ENCODE assay signal across 19 cellular contexts in the genomic region with DNA sequence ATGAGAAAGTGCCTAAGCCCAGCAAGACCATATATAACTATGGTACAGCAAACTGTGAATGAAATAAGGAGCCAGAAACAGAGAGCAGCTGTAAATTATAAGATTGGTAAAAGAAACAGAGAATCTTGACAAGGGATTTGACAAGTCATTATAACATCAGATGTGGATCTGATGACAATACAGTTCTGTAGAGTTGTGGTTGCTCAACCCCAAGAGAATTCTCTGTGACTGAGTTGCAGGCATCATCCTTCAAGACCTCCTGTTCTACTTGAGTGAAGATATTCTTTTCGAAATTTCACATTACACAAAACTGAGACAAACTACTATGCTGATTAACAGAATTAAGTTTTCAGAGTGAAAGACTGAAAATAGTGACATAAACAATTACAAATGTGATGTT.
DNase-seq lines count a peak whose midpoint lies in the region; ATAC-seq, FAIRE-seq and TF ChIP-seq lines count a peak whose summit lies in the region.
"Had no signal": no experiment of that assay in that cellular context is flagged by ENCODE, and none has a peak within 500 bp of the region (broad histone marks: within the 10 kb centered on the region; RNA-seq: fewer than 3 reads in every experiment).

No MANE protein-coding gene starts in this region.

- no peaks in the 10 kb centered on the region for H4K20me1 ChIP-seq in GM12878 (ENCODE audit: control insufficient read depth, insufficient read depth)
- no peaks in the 10 kb centered on the region for H4K20me1 ChIP-seq in GM23248 (ENCODE audit: insufficient read depth)

- H3K27ac Mint-ChIP-seq in activated CD8-positive, alpha-beta T cell treated with anti-CD3 and anti-CD28 coated beads for 36 hours, result no peak overlapping the region

- H3K27ac ChIP-seq in GM12878 (ENCODE audit: control insufficient read depth, insufficient read depth) (no peak overlapping the region), GM23248 (no peak overlapping the region), WERI-Rb-1 (no peak overlapping the region)
- H3K27ac ChIP-seq: pancreas, upper lobe of right lung had no signal

- H3K27me3 ChIP-seq in GM12878 (replicated peaks in 1 of 2; ENCODE audit: control insufficient read depth in 2 of 2, insufficient read depth in 2 of 2, low read length in 1 of 2) (no peaks in the 10 kb centered on the region), GM23248 (replicated peaks; ENCODE audit: insufficient read depth) (no peaks in the 10 kb centered on the region), WERI-Rb-1 (ENCODE audit: insufficient read depth, low read depth, severe bottlenecking) (no peaks in the 10 kb centered on the region)
- H3K27me3 ChIP-seq: pancreas, upper lobe of right lung had no signal

- H3K4me1 ChIP-seq in GM12878 (ENCODE audit: control insufficient read depth, insufficient read depth, low read length) (no peaks in the 10 kb centered on the region), GM23248 (ENCODE audit: insufficient read depth) (peaks cover 11% of the 10 kb centered on the region)
- H3K4me1 ChIP-seq: HAP-1, pancreas, upper lobe of right lung had no signal

- POLR2A ChIA-PET in GM12878 (lab: Charles Lee), result no interaction called here
- POLR2A ChIA-PET in activated CD8-positive, alpha-beta T cell treated with anti-CD3 and anti-CD28 coated beads for 36 hours (lab: Charles Lee), result no interaction called here

- RAD21 ChIA-PET in GM12878 (lab: Charles Lee; ENCODE audit: unreplicated experiment), result no interaction called here

- TF ChIP-seq RAD21 in GM12878 (IDR thresholded peaks at IDR 0.05; ENCODE audit: insufficient read depth, low read depth, low read length), result no peak

- TF ChIP-seq POLR2A in GM12878 (IDR thresholded peaks at IDR 0.05; ENCODE audit: low read depth, low read length), result no peak

- H3K4me2 ChIP-seq in GM12878 (ENCODE audit: control insufficient read depth, insufficient read depth) (no peak overlapping the region), GM23248 (ENCODE audit: unreplicated experiment) (no peak overlapping the region)

- H3K9me2 ChIP-seq in GM23248 (ENCODE audit: insufficient read depth), result no peaks in the 10 kb centered on the region

- no peaks in the 10 kb centered on the region for H3K9me3 ChIP-seq in GM12878 (replicated peaks; ENCODE audit: control insufficient read depth, insufficient read depth, low read length)
- H3K9me3 ChIP-seq in GM23248 (ENCODE audit: low read depth), result no peaks in the 10 kb centered on the region
- no peaks in the 10 kb centered on the region for H3K9me3 ChIP-seq in WERI-Rb-1 (ENCODE audit: severe bottlenecking)
- H3K9me3 ChIP-seq: HAP-1, pancreas, upper lobe of right lung had no signal

- intact Hi-C loops in GM12878 (cut with micrococcal nuclease; ENCODE audit: unreplicated experiment), result loop anchor here (10.0 kb wide), 1 partner anchor 489 kb away; no protein-coding TSS in a partner anchor
- intact Hi-C loops in activated CD8-positive, alpha-beta T cell treated with anti-CD3 and anti-CD28 coated beads for 36 hours (cut with micrococcal nuclease), result loop anchor here (10.0 kb wide), 1 partner anchor 351 kb away; no protein-coding TSS in a partner anchor

- H2AFZ ChIP-seq in GM12878 (ENCODE audit: control insufficient read depth, low read depth, low read length), result no peak overlapping the region
- no peak overlapping the region for H2AFZ ChIP-seq in GM23248

- CTCF ChIA-PET in GM12878 (lab: Yijun Ruan, JAX), result interaction anchor here (1.1 kb wide), 1 partner anchor 754 kb away, joined by 3 read pairs; no protein-coding TSS in a partner anchor
- CTCF ChIA-PET in activated CD8-positive, alpha-beta T cell treated with anti-CD3 and anti-CD28 coated beads for 36 hours (lab: Charles Lee), result no interaction called here

- H3K9me3 Mint-ChIP-seq in activated CD8-positive, alpha-beta T cell treated with anti-CD3 and anti-CD28 coated beads for 36 hours, result no peaks in the 10 kb centered on the region
- H3K9me3 Mint-ChIP-seq: activated T-cell treated with anti-CD3 and anti-CD28 coated beads, Interleukin-2, amount 50 U/mL, for 4 hours had no signal

- peaks cover 4% of the 10 kb centered on the region; the same call in 1 of the 2 replicates for H3F3A ChIP-seq in GM23248 (ENCODE audit: insufficient read depth)

- DNase-seq in GM12878 (ENCODE audit: low read depth, low spot score) (no peak), GM23248 (no peak), WERI-Rb-1 (no peak)
- DNase-seq in activated effector memory CD4-positive, alpha-beta T cell treated with Interleukin-2 at 50 U/mL for 16 hours, result no peak
- no peak for DNase-seq in activated CD8-positive, alpha-beta T cell treated with anti-CD3 and anti-CD28 coated beads for 36 hours
- DNase-seq: activated CD4-positive, alpha-beta T cell treated with anti-CD3 and anti-CD28 coated beads, Interleukin-2, amount 50 U/mL, for 1 hour; activated T-cell treated with anti-CD3 and anti-CD28 coated beads, Interleukin-2, amount 50 U/mL, for 4 hours; effector CD8-positive, alpha-beta T cell; NCI-H446 treated with DMSO at 0.1 percent for 48 hours; pancreas; small intestine; stimulated activated naive CD4-positive, alpha-beta T cell treated with Interleukin-2 at 50 U/mL for 16 hours; T-helper 9 cell; upper lobe of right lung had no signal

- ATAC-seq in GM19023 (IDR thresholded peaks at IDR 0.05; ENCODE audit: unreplicated experiment), result peak; percentile 45
- ATAC-seq in GM21717 (IDR thresholded peaks at IDR 0.05; ENCODE audit: unreplicated experiment), result peak; percentile 66
- ATAC-seq in HG03108 (IDR thresholded peaks at IDR 0.05; ENCODE audit: unreplicated experiment), result peak; percentile 58
- ATAC-seq in GM12878, result peak; percentile 87
- no peak for ATAC-seq in activated CD8-positive, alpha-beta T cell treated with anti-CD3 and anti-CD28 coated beads for 36 hours
- ATAC-seq: activated T-cell treated with anti-CD3 and anti-CD28 coated beads, Interleukin-2, amount 50 U/mL, for 4 hours; left lobe of liver; pancreas; upper lobe of right lung had no signal

- H3K79me2 ChIP-seq in GM12878 (ENCODE audit: control insufficient read depth, insufficient read depth, low read length), result no peaks in the 10 kb centered on the region
- no peaks in the 10 kb centered on the region for H3K79me2 ChIP-seq in GM23248 (ENCODE audit: insufficient read depth)

- TF ChIP-seq CTCF in GM12878 (IDR thresholded peaks at IDR 0.05 in 2 of 3, conservative IDR thresholded peaks at IDR 0.05 in 1 of 3; ENCODE audit: control insufficient read depth in 2 of 3, extremely low read depth in 1 of 3, insufficient read depth in 1 of 3, low read depth in 3 of 3, low read length in 3 of 3) (no peak), WERI-Rb-1 (IDR thresholded peaks at IDR 0.05; ENCODE audit: low read depth, low read length) (no peak)
- TF ChIP-seq CTCF in activated CD8-positive, alpha-beta T cell treated with anti-CD3 and anti-CD28 coated beads for 36 hours (IDR thresholded peaks at IDR 0.05), result no peak

- 0% methylated on average over 1 of the region's 1 CpG for WGBS in GM12878 (ENCODE audit: insufficient coverage, insufficient replicate concordance, low lambda C conversion rate, missing lambda C conversion rate)
- 51 to 67% methylated on average over 1 of the region's 1 CpG for WGBS in GM23248 (ENCODE audit: low coverage in 1 of 2, low lambda C conversion rate in 2 of 2, missing lambda C conversion rate in 2 of 2), 2 experiments

- H3K27me3 Mint-ChIP-seq in activated CD8-positive, alpha-beta T cell treated with anti-CD3 and anti-CD28 coated beads for 36 hours, result no peaks in the 10 kb centered on the region

- H3K9ac ChIP-seq in GM12878 (ENCODE audit: control insufficient read depth, insufficient read depth, low read length) (no peak overlapping the region), GM23248 (no peak overlapping the region)

- H3K4me3 ChIP-seq in GM12878 (no peak overlapping the region), GM23248 (no peak overlapping the region), WERI-Rb-1 (ENCODE audit: low read depth, low read length) (no peak overlapping the region)
- H3K4me3 ChIP-seq: HAP-1, pancreas, upper lobe of right lung had no signal

- TF ChIP-seq EP300 in GM12878 (IDR thresholded peaks at IDR 0.05; ENCODE audit: borderline replicate concordance in 1 of 2, control insufficient read depth in 1 of 2, low read depth in 2 of 2, low read length in 2 of 2), result peak; percentile 31 to 34; a peak in 2 of 4 replicates

- H3K4me1 Mint-ChIP-seq in activated CD8-positive, alpha-beta T cell treated with anti-CD3 and anti-CD28 coated beads for 36 hours (ENCODE audit: low read depth), result no peaks in the 10 kb centered on the region

- no peak for FAIRE-seq in GM12878 (lab: Jason Lieb, UNC)
- FAIRE-seq: small intestine had no signal

- SMC1A ChIA-PET in GM12878 (lab: Charles Lee; ENCODE audit: uncharacterized antibody, unreplicated experiment), result interaction anchor here (0.6 kb wide), 1 partner anchor 384 kb away, joined by 3 read pairs; no protein-coding TSS in a partner anchor

- H3K36me3 Mint-ChIP-seq in activated CD8-positive, alpha-beta T cell treated with anti-CD3 and anti-CD28 coated beads for 36 hours (ENCODE audit: low read depth), result no peaks in the 10 kb centered on the region

- in situ Hi-C loops in GM12878 (cut with MboI) (loop anchor here (10.0 to 25.0 kb wide), 2 partner anchors 1149 to 1627 kb away; no protein-coding TSS in a partner anchor), GM23248 (cut with MboI) (loop anchor here (25.0 kb wide), 1 partner anchor 348 kb away; the partner anchor contains the start of gene SLC39A10)

- no TSS peak for BruUV-seq in GM12878 (replicated peaks; lab: Mats Ljungman, UMichigan)

- no peak overlapping the region for H3K4me3 Mint-ChIP-seq in activated CD8-positive, alpha-beta T cell treated with anti-CD3 and anti-CD28 coated beads for 36 hours
- H3K4me3 Mint-ChIP-seq: activated T-cell treated with anti-CD3 and anti-CD28 coated beads, Interleukin-2, amount 50 U/mL, for 4 hours had no signal

- H3K36me3 ChIP-seq in GM12878 (ENCODE audit: control insufficient read depth in 2 of 2, insufficient read depth in 2 of 2, low read length in 1 of 2) (no peaks in the 10 kb centered on the region), GM23248 (ENCODE audit: low read depth) (no peaks in the 10 kb centered on the region), WERI-Rb-1 (no peaks in the 10 kb centered on the region)
- H3K36me3 ChIP-seq: HAP-1, pancreas, upper lobe of right lung had no signal

TF ChIP-seq in GM12878, 131 proteins besides CTCF, POLR2A, EP300 and RAD21:
- no peak for TF ChIP-seq SMC3 (IDR thresholded peaks at IDR 0.05; ENCODE audit: borderline replicate concordance, low read length)
- TF ChIP-seq ATF7 (IDR thresholded peaks at IDR 0.05; ENCODE audit: low read depth), result peak; percentile 41; the same call in 1 of the 2 replicates
- TF ChIP-seq MEF2B (IDR thresholded peaks at IDR 0.05; ENCODE audit: partially characterized antibody, poor library complexity, severe bottlenecking), result peak; percentile 69
- peak; percentile 67; the same call in 1 of the 2 replicates for TF ChIP-seq MTA2 (IDR thresholded peaks at IDR 0.05; ENCODE audit: low read depth)
